Comparison of ENCODE assay signal across 8 cellular contexts in the genomic region with DNA sequence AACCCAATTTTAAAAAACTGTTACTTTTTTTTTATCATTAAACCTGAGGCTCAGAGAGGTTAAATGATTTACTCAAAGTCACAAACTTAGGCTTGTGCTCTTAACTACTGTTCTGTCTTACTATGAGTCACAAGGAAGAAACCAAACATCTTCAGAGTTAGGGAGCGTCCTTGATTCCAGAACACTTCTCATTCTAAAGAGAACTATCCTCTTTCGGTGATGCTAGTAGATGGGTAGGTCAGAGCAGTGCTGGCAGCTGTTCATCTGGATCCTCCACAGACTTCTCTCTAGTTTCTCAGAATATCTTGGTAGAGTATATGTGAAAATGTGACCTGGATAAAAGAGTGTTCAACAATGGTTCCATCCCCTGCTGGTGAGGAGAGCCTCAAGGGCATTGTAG. TPM values are rescaled to one million over a fixed set of nuclear protein-coding genes. Genes with fewer than 3 reads are reported as not detected.
A peak's percentile ranks its signal among the peaks of the same experiment; 100 is the strongest.
DNase-seq lines count a peak whose midpoint lies in the region; ATAC-seq and TF ChIP-seq lines count a peak whose summit lies in the region.

No MANE protein-coding gene starts in this region.

- peaks cover 82% of the 10 kb centered on the region for H3K79me2 ChIP-seq in KMS-11 (ENCODE audit: insufficient read depth, low read depth)

- peaks cover 20% of the 10 kb centered on the region for H3K36me3 Mint-ChIP-seq in activated naive CD4-positive, alpha-beta T cell treated with anti-CD3 and anti-CD28 coated beads for 36 hours (ENCODE audit: low read depth)
- peaks cover 19% of the 10 kb centered on the region for H3K36me3 Mint-ChIP-seq in effector memory CD8-positive, alpha-beta T cell (ENCODE audit: insufficient read depth)

- DNase-seq in activated naive CD4-positive, alpha-beta T cell treated with anti-CD3 and anti-CD28 coated beads for 36 hours: no peak
- no peak for DNase-seq in activated naive CD4-positive, alpha-beta T cell treated with anti-CD3 and anti-CD28 coated beads, Interleukin-2, amount 50 U/mL, for 16 hours
- DNase-seq in effector memory CD8-positive, alpha-beta T cell: no peak
- DNase-seq in renal cortical epithelial cell (ENCODE audit: low read depth): peak; percentile 85
- DNase-seq in HK-2 (ENCODE audit: unreplicated experiment): no peak
- no peak for DNase-seq in NCI-H2227 treated with DMSO at 0.1 percent for 48 hours (lab: John Stamatoyannopoulos, UW)
- DNase-seq in thyroid gland: no peak

- H3K4me3 ChIP-seq in KMS-11 (IDR thresholded peaks at IDR 0.05; ENCODE audit: insufficient read depth, low read depth, low read length): no peak overlapping the region
- H3K4me3 ChIP-seq in thyroid gland (replicated peaks in 1 of 3): no peak overlapping the region

- no peaks in the 10 kb centered on the region for H3K9me3 Mint-ChIP-seq in activated naive CD4-positive, alpha-beta T cell treated with anti-CD3 and anti-CD28 coated beads for 36 hours
- no peaks in the 10 kb centered on the region for H3K9me3 Mint-ChIP-seq in effector memory CD8-positive, alpha-beta T cell

- peak overlapping the region; percentile 49 for H3K4me2 ChIP-seq in KMS-11

- peaks cover 65% of the 10 kb centered on the region for H3K4me1 Mint-ChIP-seq in activated naive CD4-positive, alpha-beta T cell treated with anti-CD3 and anti-CD28 coated beads for 36 hours (ENCODE audit: low read depth)
- H3K4me1 Mint-ChIP-seq in effector memory CD8-positive, alpha-beta T cell (ENCODE audit: low read depth in 2 of 2): peaks cover 54 to 66% of the 10 kb centered on the region in 2 donors

- no peaks in the 10 kb centered on the region for H3K9me3 ChIP-seq in thyroid gland

- H3K27me3 ChIP-seq in KMS-11 (ENCODE audit: insufficient read depth, low read depth) (no peaks in the 10 kb centered on the region), thyroid gland (no peaks in the 10 kb centered on the region)

- intact Hi-C loops in activated naive CD4-positive, alpha-beta T cell treated with anti-CD3 and anti-CD28 coated beads for 36 hours (cut with micrococcal nuclease): loop anchor here (10.0 kb wide), 1 partner anchor 1003 kb away; no protein-coding TSS in a partner anchor
- intact Hi-C loops in thyroid gland (cut with DNase I): no loop called here

- H3K4me1 ChIP-seq in KMS-11 (ENCODE audit: low read depth, poor library complexity, severe bottlenecking) (peaks cover 75% of the 10 kb centered on the region), thyroid gland (peaks cover 57 to 84% of the 10 kb centered on the region in 2 donors)

- no peak overlapping the region for H2AFZ ChIP-seq in KMS-11 (ENCODE audit: low read depth)

- H4K20me1 ChIP-seq in KMS-11 (ENCODE audit: insufficient read depth): no peaks in the 10 kb centered on the region

- no peaks in the 10 kb centered on the region for H3K27me3 Mint-ChIP-seq in activated naive CD4-positive, alpha-beta T cell treated with anti-CD3 and anti-CD28 coated beads for 36 hours (ENCODE audit: low read depth)
- H3K27me3 Mint-ChIP-seq in effector memory CD8-positive, alpha-beta T cell: no peaks in the 10 kb centered on the region

- H3K27ac Mint-ChIP-seq in activated naive CD4-positive, alpha-beta T cell treated with anti-CD3 and anti-CD28 coated beads for 36 hours: peak overlapping the region; percentile 88
- peak overlapping the region; percentile 96 to 99 for H3K27ac Mint-ChIP-seq in effector memory CD8-positive, alpha-beta T cell

- no peaks in the 10 kb centered on the region for H3K36me3 ChIP-seq in KMS-11 (ENCODE audit: insufficient read depth)
- H3K36me3 ChIP-seq in thyroid gland: no peaks in the 10 kb centered on the region

- CTCF ChIA-PET in activated naive CD4-positive, alpha-beta T cell treated with anti-CD3 and anti-CD28 coated beads for 36 hours (lab: Charles Lee): interaction anchor here (0.6 to 0.9 kb wide), 2 partner anchors 70 to 74 kb away, joined by 3 read pairs; no protein-coding TSS in a partner anchor

- WGBS in thyroid gland, 2 donors: 58 to 72% methylated on average over 2 of the region's 2 CpGs

- H3K27ac ChIP-seq in KMS-11 (peak overlapping the region; percentile 78), thyroid gland (no peak overlapping the region)

- peak overlapping the region; percentile 71 for H3K4me3 Mint-ChIP-seq in activated naive CD4-positive, alpha-beta T cell treated with anti-CD3 and anti-CD28 coated beads for 36 hours
- H3K4me3 Mint-ChIP-seq in effector memory CD8-positive, alpha-beta T cell: peak overlapping the region; percentile 96 to 97

- TF ChIP-seq CTCF in KMS-11 (conservative IDR thresholded peaks at IDR 0.05; ENCODE audit: low read depth, low read length): no peak
- TF ChIP-seq CTCF in thyroid gland (IDR thresholded peaks at IDR 0.05): no peak

- H3K9ac ChIP-seq in KMS-11: peak overlapping the region; percentile 67

- TF ChIP-seq POLR2A in thyroid gland (IDR thresholded peaks at IDR 0.05): no peak

- no peak for ATAC-seq in effector memory CD8-positive, alpha-beta T cell (replicated peaks)

RNA-seq across cellular contexts. Expression of a gene that starts 3.3 kb away (rescaled TPM):
- 10 to 100 TPM; 66.4 to 71.5 TPM for total RNA-seq in activated naive CD4-positive, alpha-beta T cell treated with anti-CD3 and anti-CD28 coated beads for 36 hours
- total RNA-seq in renal cortical epithelial cell (160 and 196 TPM in 2 replicates), thyroid gland (100 to 1,000 TPM in 2 of 4 donors, 10 to 100 TPM in 2; 65.2 to 146 (median 98.2) TPM)

RNA-seq across cellular contexts. Expression of a gene that starts 7.9 kb away (rescaled TPM):
- 10 to 100 TPM; 65.7 to 66.0 TPM for total RNA-seq in activated naive CD4-positive, alpha-beta T cell treated with anti-CD3 and anti-CD28 coated beads for 36 hours
- 81.3 and 120 TPM in 2 replicates for total RNA-seq in renal cortical epithelial cell
- 10 to 100 TPM; 57.4 to 77.9 (median 64.3) TPM for total RNA-seq in thyroid gland

RNA-seq across cellular contexts. Expression of a gene that starts 34.4 kb away (rescaled TPM):
- total RNA-seq in activated naive CD4-positive, alpha-beta T cell treated with anti-CD3 and anti-CD28 coated beads for 36 hours: not detected
- total RNA-seq in renal cortical epithelial cell: not detected in 2 replicates
- total RNA-seq in thyroid gland: under 1 TPM in 1 of 4 donors, not detected in 3; 0.21 TPM

RNA-seq across cellular contexts. Expression of a gene that starts 35.9 kb away (rescaled TPM):
- total RNA-seq in activated naive CD4-positive, alpha-beta T cell treated with anti-CD3 and anti-CD28 coated beads for 36 hours: 10 to 100 TPM; 23.3 to 25.2 TPM
- total RNA-seq in renal cortical epithelial cell (23.8 and 55.6 TPM in 2 replicates), thyroid gland (10 to 100 TPM; 44.3 to 53.2 (median 50.3) TPM)
